Comparison of ENCODE assay signal across 1 cellular context in the genomic region with DNA sequence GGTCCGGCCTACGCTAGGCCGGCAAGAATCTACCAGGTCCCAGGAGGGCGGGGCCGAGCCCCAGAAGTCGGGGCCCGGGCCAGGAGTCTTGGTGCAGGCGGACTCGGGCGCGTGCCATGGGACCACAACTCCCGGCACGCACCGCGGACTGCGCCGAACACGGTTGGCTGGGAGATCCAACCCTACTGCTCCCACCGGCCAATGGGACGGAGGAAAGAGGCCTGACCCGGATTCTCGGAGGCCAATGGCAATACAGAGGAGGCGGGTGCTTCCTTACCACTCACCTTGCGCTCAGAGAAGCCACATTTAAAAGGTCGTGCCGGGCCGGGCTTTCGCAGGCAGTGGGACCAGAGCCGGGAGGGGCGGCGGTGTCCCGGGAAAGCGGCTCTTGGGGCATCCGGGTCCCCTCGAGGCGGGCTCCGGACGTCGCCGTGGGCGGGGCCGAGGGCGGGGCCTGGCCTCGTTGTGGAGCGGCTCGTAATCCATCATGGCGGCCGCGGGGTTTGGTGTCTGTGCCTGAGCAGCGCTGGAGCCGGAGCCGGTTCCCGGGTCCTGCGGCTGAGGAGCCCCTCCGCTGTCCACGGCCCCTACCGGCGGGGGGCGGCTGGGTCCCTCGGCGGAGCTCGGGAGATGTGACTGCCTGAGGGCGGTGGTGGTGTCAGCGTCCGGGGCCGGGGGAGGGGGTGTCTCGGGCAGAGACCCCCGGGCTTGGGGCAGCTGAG.
TF ChIP-seq lines count a peak whose summit lies in the region.

No MANE protein-coding gene starts in this region.

TF ChIP-seq in HepG2, 621 proteins besides CTCF, POLR2A, EP300 and RAD21 (continued from another document and continues in another):
- TF ChIP-seq, protein P1, sequence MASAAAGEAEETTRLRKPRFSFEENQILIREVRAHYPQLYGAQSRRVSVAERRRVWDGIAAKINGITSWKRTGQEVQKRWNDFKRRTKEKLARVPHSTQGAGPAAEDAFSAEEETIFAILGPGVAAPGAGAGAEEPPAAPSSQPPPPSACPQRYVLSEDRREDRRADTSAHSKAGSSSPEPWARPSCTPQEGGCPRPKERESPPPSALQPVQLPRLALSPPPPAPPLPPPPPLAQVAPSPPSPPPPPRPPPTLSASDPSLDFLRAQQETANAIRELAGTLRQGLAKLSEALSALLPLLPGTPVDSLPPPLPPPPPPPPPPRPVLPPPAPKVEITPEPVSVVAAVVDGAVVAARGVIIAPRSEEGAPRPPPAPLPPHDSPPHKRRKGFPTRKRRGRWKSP (CRISPR knock-in tag; IDR thresholded peaks at IDR 0.05) = no peak
- peak; percentile 20; the same call in 1 of the 2 replicates for TF ChIP-seq ZNF335 (CRISPR knock-in tag; IDR thresholded peaks at IDR 0.05)
- TF ChIP-seq, protein P2, sequence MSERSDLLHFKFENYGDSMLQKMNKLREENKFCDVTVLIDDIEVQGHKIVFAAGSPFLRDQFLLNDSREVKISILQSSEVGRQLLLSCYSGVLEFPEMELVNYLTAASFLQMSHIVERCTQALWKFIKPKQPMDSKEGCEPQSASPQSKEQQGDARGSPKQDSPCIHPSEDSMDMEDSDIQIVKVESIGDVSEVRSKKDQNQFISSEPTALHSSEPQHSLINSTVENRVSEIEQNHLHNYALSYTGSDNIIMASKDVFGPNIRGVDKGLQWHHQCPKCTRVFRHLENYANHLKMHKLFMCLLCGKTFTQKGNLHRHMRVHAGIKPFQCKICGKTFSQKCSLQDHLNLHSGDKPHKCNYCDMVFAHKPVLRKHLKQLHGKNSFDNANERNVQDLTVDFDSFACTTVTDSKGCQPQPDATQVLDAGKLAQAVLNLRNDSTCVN (CRISPR knock-in tag; IDR thresholded peaks at IDR 0.05; ENCODE audit: borderline replicate concordance) = 0 out of 2 replicates have a peak, but pooled peaks have one; percentile 9
- TF ChIP-seq HCFC1 (IDR thresholded peaks at IDR 0.05; ENCODE audit: low read depth, low read length) = peak; percentile 88
- TF ChIP-seq ZNF224 (CRISPR knock-in tag; IDR thresholded peaks at IDR 0.05) = peak; percentile 62; the same call in 1 of the 2 replicates
- TF ChIP-seq, protein P3, sequence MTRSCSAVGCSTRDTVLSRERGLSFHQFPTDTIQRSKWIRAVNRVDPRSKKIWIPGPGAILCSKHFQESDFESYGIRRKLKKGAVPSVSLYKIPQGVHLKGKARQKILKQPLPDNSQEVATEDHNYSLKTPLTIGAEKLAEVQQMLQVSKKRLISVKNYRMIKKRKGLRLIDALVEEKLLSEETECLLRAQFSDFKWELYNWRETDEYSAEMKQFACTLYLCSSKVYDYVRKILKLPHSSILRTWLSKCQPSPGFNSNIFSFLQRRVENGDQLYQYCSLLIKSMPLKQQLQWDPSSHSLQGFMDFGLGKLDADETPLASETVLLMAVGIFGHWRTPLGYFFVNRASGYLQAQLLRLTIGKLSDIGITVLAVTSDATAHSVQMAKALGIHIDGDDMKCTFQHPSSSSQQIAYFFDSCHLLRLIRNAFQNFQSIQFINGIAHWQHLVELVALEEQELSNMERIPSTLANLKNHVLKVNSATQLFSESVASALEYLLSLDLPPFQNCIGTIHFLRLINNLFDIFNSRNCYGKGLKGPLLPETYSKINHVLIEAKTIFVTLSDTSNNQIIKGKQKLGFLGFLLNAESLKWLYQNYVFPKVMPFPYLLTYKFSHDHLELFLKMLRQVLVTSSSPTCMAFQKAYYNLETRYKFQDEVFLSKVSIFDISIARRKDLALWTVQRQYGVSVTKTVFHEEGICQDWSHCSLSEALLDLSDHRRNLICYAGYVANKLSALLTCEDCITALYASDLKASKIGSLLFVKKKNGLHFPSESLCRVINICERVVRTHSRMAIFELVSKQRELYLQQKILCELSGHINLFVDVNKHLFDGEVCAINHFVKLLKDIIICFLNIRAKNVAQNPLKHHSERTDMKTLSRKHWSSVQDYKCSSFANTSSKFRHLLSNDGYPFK (CRISPR knock-in tag; IDR thresholded peaks at IDR 0.05; ENCODE audit: borderline replicate concordance) = peak; percentile 59; the same call in 1 of the 2 replicates
- TF ChIP-seq, protein P4, sequence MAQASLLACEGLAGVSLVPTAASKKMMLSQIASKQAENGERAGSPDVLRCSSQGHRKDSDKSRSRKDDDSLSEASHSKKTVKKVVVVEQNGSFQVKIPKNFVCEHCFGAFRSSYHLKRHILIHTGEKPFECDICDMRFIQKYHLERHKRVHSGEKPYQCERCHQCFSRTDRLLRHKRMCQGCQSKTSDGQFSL (CRISPR knock-in tag; IDR thresholded peaks at IDR 0.05) = no peak
- TF ChIP-seq SP4 (CRISPR knock-in tag; IDR thresholded peaks at IDR 0.05) = peak; percentile 92
- peak; percentile 54; the same call in 1 of the 2 replicates for TF ChIP-seq ZNF343 (CRISPR knock-in tag; IDR thresholded peaks at IDR 0.05)
- TF ChIP-seq, protein P5, sequence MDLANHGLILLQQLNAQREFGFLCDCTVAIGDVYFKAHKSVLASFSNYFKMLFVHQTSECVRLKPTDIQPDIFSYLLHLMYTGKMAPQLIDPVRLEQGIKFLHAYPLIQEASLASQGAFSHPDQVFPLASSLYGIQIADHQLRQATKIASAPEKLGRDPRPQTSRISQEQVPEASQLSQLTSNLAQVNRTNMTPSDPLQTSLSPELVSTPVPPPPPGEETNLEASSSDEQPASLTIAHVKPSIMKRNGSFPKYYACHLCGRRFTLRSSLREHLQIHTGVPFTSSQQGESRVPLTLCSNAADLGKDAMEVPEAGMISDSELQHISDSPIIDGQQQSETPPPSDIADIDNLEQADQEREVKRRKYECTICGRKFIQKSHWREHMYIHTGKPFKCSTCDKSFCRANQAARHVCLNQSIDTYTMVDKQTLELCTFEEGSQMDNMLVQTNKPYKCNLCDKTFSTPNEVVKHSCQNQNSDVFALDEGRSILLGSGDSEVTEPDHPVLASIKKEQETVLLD (CRISPR knock-in tag; IDR thresholded peaks at IDR 0.05; ENCODE audit: low read depth) = 0 out of 2 replicates have a peak, but pooled peaks have one; percentile 57
- TF ChIP-seq, protein P6, sequence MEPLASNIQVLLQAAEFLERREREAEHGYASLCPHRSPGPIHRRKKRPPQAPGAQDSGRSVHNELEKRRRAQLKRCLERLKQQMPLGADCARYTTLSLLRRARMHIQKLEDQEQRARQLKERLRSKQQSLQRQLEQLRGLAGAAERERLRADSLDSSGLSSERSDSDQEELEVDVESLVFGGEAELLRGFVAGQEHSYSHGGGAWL (CRISPR knock-in tag; IDR thresholded peaks at IDR 0.05) = no peak
- no peak; the same call in 1 of the 2 replicates for TF ChIP-seq MAZ (IDR thresholded peaks at IDR 0.05; ENCODE audit: borderline replicate concordance, low read depth, low read length)
- TF ChIP-seq MAZ (CRISPR knock-in tag; IDR thresholded peaks at IDR 0.05; ENCODE audit: low read depth) = peak; percentile 30
- TF ChIP-seq HNRNPLL (IDR thresholded peaks at IDR 0.05; ENCODE audit: low read depth, low read length, poor library complexity, severe bottlenecking) = peak; percentile 71
- TF ChIP-seq ZNF121 (CRISPR knock-in tag; IDR thresholded peaks at IDR 0.05) = 0 out of 2 replicates have a peak, but pooled peaks have one; percentile 16
- peak; percentile 74 for TF ChIP-seq ZNF614 (CRISPR knock-in tag; IDR thresholded peaks at IDR 0.05; ENCODE audit: borderline replicate concordance)
- TF ChIP-seq, protein P7, sequence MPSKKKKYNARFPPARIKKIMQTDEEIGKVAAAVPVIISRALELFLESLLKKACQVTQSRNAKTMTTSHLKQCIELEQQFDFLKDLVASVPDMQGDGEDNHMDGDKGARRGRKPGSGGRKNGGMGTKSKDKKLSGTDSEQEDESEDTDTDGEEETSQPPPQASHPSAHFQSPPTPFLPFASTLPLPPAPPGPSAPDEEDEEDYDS (CRISPR knock-in tag; IDR thresholded peaks at IDR 0.05) = peak; percentile 90
- peak; percentile 53; the same call in 1 of the 2 replicates for TF ChIP-seq DR1 (CRISPR knock-in tag; IDR thresholded peaks at IDR 0.05)
- TF ChIP-seq NR1H2 (CRISPR knock-in tag; IDR thresholded peaks at IDR 0.05; ENCODE audit: borderline replicate concordance, low read depth) = no peak
- TF ChIP-seq ZNF746 (CRISPR knock-in tag; IDR thresholded peaks at IDR 0.05) = 0 out of 2 replicates have a peak, but pooled peaks have one; percentile 7
- TF ChIP-seq, protein P8, sequence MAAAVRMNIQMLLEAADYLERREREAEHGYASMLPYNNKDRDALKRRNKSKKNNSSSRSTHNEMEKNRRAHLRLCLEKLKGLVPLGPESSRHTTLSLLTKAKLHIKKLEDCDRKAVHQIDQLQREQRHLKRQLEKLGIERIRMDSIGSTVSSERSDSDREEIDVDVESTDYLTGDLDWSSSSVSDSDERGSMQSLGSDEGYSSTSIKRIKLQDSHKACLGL (CRISPR knock-in tag; IDR thresholded peaks at IDR 0.05) = 0 out of 2 replicates have a peak, but pooled peaks have one; percentile 22
- 0 out of 2 replicates have a peak, but pooled peaks have one; percentile 68 for TF ChIP-seq ZNF605 (CRISPR knock-in tag; IDR thresholded peaks at IDR 0.05)
- TF ChIP-seq EHMT2 (IDR thresholded peaks at IDR 0.05; ENCODE audit: borderline replicate concordance, low read depth, low read length) = no peak
- peak; percentile 80; the same call in 1 of the 2 replicates for TF ChIP-seq PHF21A (CRISPR knock-in tag; IDR thresholded peaks at IDR 0.05)
- peak; percentile 7; the same call in 1 of the 2 replicates for TF ChIP-seq NCOR1 (IDR thresholded peaks at IDR 0.05; ENCODE audit: borderline replicate concordance, low read length)
- no peak for TF ChIP-seq ZNF713 (CRISPR knock-in tag; IDR thresholded peaks at IDR 0.05)
- TF ChIP-seq PAX8 (CRISPR knock-in tag; IDR thresholded peaks at IDR 0.05; ENCODE audit: borderline replicate concordance) = no peak
- 0 out of 2 replicates have a peak, but pooled peaks have one; percentile 0 for TF ChIP-seq KLF15 (CRISPR knock-in tag; IDR thresholded peaks at IDR 0.05; ENCODE audit: borderline replicate concordance)
- TF ChIP-seq ZNF24 (IDR thresholded peaks at IDR 0.05) = no peak
- TF ChIP-seq, protein P9, sequence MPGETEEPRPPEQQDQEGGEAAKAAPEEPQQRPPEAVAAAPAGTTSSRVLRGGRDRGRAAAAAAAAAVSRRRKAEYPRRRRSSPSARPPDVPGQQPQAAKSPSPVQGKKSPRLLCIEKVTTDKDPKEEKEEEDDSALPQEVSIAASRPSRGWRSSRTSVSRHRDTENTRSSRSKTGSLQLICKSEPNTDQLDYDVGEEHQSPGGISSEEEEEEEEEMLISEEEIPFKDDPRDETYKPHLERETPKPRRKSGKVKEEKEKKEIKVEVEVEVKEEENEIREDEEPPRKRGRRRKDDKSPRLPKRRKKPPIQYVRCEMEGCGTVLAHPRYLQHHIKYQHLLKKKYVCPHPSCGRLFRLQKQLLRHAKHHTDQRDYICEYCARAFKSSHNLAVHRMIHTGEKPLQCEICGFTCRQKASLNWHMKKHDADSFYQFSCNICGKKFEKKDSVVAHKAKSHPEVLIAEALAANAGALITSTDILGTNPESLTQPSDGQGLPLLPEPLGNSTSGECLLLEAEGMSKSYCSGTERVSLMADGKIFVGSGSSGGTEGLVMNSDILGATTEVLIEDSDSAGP (CRISPR knock-in tag; IDR thresholded peaks at IDR 0.05; ENCODE audit: borderline replicate concordance) = peak; percentile 35; the same call in 1 of the 2 replicates
- TF ChIP-seq HNRNPK (IDR thresholded peaks at IDR 0.05; ENCODE audit: low read depth, low read length, poor library complexity, severe bottlenecking) = peak; percentile 65
- peak; percentile 23; the same call in 1 of the 2 replicates for TF ChIP-seq ETV5 (CRISPR knock-in tag; IDR thresholded peaks at IDR 0.05; ENCODE audit: borderline replicate concordance)
- TF ChIP-seq, protein P10, sequence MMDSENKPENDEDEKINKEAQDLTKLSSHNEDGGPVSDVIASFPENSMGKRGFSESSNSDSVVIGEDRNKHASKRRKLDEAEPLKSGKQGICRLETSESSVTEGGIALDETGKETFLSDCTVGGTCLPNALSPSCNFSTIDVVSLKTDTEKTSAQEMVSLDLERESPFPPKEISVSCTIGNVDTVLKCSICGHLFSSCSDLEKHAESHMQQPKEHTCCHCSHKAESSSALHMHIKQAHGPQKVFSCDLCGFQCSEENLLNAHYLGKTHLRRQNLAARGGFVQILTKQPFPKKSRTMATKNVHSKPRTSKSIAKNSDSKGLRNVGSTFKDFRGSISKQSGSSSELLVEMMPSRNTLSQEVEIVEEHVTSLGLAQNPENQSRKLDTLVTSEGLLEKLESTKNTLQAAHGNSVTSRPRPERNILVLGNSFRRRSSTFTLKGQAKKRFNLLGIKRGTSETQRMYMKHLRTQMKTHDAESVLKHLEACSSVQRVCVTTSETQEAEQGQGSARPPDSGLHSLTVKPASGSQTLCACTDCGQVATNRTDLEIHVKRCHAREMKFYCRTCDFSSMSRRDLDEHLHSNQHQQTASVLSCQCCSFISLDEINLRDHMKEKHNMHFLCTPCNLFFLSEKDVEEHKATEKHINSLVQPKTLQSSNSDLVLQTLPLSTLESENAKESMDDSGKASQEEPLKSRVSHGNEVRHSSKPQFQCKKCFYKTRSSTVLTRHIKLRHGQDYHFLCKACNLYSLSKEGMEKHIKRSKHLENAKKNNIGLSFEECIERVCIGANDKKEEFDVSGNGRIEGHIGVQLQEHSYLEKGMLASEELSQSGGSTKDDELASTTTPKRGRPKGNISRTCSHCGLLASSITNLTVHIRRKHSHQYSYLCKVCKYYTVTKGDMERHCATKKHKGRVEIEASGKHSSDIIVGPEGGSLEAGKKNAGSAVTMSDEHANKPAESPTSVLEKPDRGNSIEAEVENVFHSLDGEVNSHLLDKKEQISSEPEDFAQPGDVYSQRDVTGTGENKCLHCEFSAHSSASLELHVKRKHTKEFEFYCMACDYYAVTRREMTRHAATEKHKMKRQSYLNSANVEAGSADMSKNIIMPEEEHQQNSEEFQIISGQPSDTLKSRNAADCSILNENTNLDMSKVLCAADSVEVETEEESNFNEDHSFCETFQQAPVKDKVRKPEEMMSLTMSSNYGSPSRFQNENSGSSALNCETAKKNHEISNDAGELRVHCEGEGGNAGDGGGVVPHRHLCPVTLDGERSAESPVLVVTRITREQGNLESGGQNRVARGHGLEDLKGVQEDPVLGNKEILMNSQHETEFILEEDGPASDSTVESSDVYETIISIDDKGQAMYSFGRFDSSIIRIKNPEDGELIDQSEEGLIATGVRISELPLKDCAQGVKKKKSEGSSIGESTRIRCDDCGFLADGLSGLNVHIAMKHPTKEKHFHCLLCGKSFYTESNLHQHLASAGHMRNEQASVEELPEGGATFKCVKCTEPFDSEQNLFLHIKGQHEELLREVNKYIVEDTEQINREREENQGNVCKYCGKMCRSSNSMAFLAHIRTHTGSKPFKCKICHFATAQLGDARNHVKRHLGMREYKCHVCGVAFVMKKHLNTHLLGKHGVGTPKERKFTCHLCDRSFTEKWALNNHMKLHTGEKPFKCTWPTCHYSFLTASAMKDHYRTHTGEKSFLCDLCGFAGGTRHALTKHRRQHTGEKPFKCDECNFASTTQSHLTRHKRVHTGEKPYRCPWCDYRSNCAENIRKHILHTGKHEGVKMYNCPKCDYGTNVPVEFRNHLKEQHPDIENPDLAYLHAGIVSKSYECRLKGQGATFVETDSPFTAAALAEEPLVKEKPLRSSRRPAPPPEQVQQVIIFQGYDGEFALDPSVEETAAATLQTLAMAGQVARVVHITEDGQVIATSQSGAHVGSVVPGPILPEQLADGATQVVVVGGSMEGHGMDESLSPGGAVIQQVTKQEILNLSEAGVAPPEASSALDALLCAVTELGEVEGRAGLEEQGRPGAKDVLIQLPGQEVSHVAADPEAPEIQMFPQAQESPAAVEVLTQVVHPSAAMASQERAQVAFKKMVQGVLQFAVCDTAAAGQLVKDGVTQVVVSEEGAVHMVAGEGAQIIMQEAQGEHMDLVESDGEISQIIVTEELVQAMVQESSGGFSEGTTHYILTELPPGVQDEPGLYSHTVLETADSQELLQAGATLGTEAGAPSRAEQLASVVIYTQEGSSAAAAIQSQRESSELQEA (CRISPR knock-in tag; IDR thresholded peaks at IDR 0.05; ENCODE audit: not compliant biosample characterization) = peak; percentile 85
- TF ChIP-seq ZBTB7B (CRISPR knock-in tag; IDR thresholded peaks at IDR 0.05) = 0 out of 2 replicates have a peak, but pooled peaks have one; percentile 11
